In the genomic region with DNA sequence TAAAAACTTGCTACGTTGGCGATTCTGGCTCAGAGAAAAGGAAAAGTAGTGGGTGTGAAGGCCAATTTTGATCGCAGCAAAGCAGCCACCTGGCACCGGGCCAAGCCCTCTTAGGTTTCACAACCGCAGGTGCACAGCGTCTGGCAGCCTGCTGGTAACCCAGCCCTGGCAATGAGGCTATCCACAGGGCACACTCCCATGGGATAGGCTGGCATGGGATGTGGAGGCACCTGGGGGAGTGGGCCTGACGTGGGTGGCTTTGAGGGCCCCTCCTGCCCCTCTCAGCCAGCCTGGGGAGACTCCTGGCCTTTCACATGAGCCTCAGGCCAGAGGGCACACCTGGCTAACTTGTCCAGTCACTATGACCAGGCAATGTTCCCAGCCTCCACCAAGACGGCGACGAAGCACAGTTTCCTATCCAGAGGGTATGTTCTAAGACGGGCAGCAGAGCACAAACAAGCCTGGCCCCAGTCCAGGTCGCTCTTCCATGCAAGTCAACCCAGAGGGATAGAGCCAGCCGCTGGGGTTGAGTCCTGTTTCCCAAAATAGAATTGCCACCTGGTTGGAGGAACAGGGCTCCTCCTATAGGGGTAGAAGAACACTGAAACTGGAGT, we compare ENCODE assay signal across 8 cellular contexts. TPM values are rescaled to one million over a fixed set of nuclear protein-coding genes. Genes with fewer than 3 reads are reported as not detected.
DNase-seq lines count a peak whose midpoint lies in the region; ATAC-seq and TF ChIP-seq lines count a peak whose summit lies in the region.

No MANE protein-coding gene starts in this region.

- no peaks in the 10 kb centered on the region for H3K27me3 ChIP-seq in SU-DHL-6 (ENCODE audit: low read length)

- peaks cover 2% of the 10 kb centered on the region for H3K27me3 Mint-ChIP-seq in osteocyte (ENCODE audit: unreplicated experiment)

- H3K36me3 Mint-ChIP-seq in osteocyte (ENCODE audit: unreplicated experiment): peaks cover 13% of the 10 kb centered on the region

- DNase-seq in activated effector memory CD4-positive, alpha-beta T cell treated with anti-CD3 and anti-CD28 coated beads, Interleukin-2, amount 50 U/mL, for 16 hours: peak; percentile 71
- DNase-seq in activated effector memory CD4-positive, alpha-beta T cell treated with Interleukin-2 at 50 U/mL for 16 hours: no peak
- DNase-seq in NCI-H1092 (lab: John Stamatoyannopoulos, UW) (peak; percentile 96), Right ventricle myocardium superior (peak; percentile 85), osteocyte (ENCODE audit: extremely low spot score, unreplicated experiment) (no peak), cerebellum (ENCODE audit: low spot score) (no peak)
- DNase-seq in stimulated activated CD4-positive, alpha-beta T cell treated with anti-CD3 and anti-CD28 coated beads, TNF-alpha, amount 100 ng/mL, for 48 hours (ENCODE audit: low read depth in 3 of 3): peak in 2 of 3 donors; percentile 11 to 33

- H3K9me3 Mint-ChIP-seq in osteocyte (ENCODE audit: unreplicated experiment): no peaks in the 10 kb centered on the region

- peak; percentile 80 for ATAC-seq in Right ventricle myocardium superior (ENCODE audit: poor library complexity)

- 0 out of 2 replicates have a peak, but pooled peaks cover 3% of the 10 kb centered on the region for H3F3A ChIP-seq in SU-DHL-6 (ENCODE audit: insufficient read depth)

- H3K9me2 ChIP-seq in SU-DHL-6 (replicated peaks; ENCODE audit: insufficient read depth, low read length): no peaks in the 10 kb centered on the region

- peaks cover 17% of the 10 kb centered on the region for H3K4me1 Mint-ChIP-seq in osteocyte (ENCODE audit: unreplicated experiment)

- no peak overlapping the region for H3K27ac ChIP-seq in SU-DHL-6 (ENCODE audit: low read depth, low read length)

- H3K4me3 Mint-ChIP-seq in osteocyte (ENCODE audit: unreplicated experiment): no peak overlapping the region

- intact Hi-C loops in Right ventricle myocardium superior (cut with DNase I): loop anchor here (10.0 kb wide), 1 partner anchor 136 kb away; no protein-coding TSS in a partner anchor

- no peak overlapping the region for H3K27ac Mint-ChIP-seq in osteocyte (ENCODE audit: unreplicated experiment)

- H3K4me3 ChIP-seq in SU-DHL-6 (ENCODE audit: insufficient read depth, low read length, poor library complexity, severe bottlenecking): no peak overlapping the region

- TF ChIP-seq CTCF in SU-DHL-6 (IDR thresholded peaks at IDR 0.05; ENCODE audit: insufficient read depth, low read length, poor library complexity, severe bottlenecking) (no peak), osteocyte (IDR thresholded peaks at IDR 0.05) (no peak)

- H4K20me1 ChIP-seq in SU-DHL-6 (ENCODE audit: low read depth, low read length): no peaks in the 10 kb centered on the region

- H2AFZ ChIP-seq in SU-DHL-6 (ENCODE audit: low read depth, low read length, severe bottlenecking): no peak overlapping the region

- H3K79me2 ChIP-seq in SU-DHL-6 (ENCODE audit: insufficient read depth, low read length): no peaks in the 10 kb centered on the region

- no peaks in the 10 kb centered on the region for H3K36me3 ChIP-seq in SU-DHL-6 (ENCODE audit: low read length)

- peak overlapping the region; percentile 45 for H3K4me2 ChIP-seq in SU-DHL-6 (ENCODE audit: low read depth, low read length, poor library complexity, severe bottlenecking)

- H3K9ac ChIP-seq in SU-DHL-6 (ENCODE audit: low read length): no peak overlapping the region

- H3K9me3 ChIP-seq in SU-DHL-6 (ENCODE audit: insufficient read depth, low read length): no peaks in the 10 kb centered on the region

RNA-seq across cellular contexts. Expression of gene CMBL, which starts 19.0 kb away (rescaled TPM):
- total RNA-seq in Right ventricle myocardium superior: 50.0 TPM
- 23.3 and 24.2 TPM in 2 replicates for total RNA-seq in osteocyte
- 10.0 TPM for total RNA-seq in cerebellum

RNA-seq across cellular contexts. Expression of gene CCT5, which starts 38.6 kb away (rescaled TPM):
- 92.8 TPM for total RNA-seq in Right ventricle myocardium superior
- 159 and 161 TPM in 2 replicates for total RNA-seq in osteocyte
- total RNA-seq in cerebellum: 180 TPM

RNA-seq across cellular contexts. Expression of gene ATPSCKMT, which starts 39.0 kb away (rescaled TPM):
- 18.1 TPM for total RNA-seq in Right ventricle myocardium superior
- total RNA-seq in osteocyte: 20.3 and 21.6 TPM in 2 replicates
- total RNA-seq in cerebellum: 52.0 TPM

Comparison
In these comparisons a context has a peak if more than half of its experiments do, and no peak if none do; other contexts are left out.
1. DNase-seq: peak in activated effector memory CD4-positive, alpha-beta T cell treated with anti-CD3 and anti-CD28 coated beads, Interleukin-2, amount 50 U/mL, for 16 hours (single experiment), NCI-H1092 (single experiment), Right ventricle myocardium superior (single experiment) and stimulated activated CD4-positive, alpha-beta T cell treated with anti-CD3 and anti-CD28 coated beads, TNF-alpha, amount 100 ng/mL, for 48 hours (2 of 3); none in activated effector memory CD4-positive, alpha-beta T cell treated with Interleukin-2 at 50 U/mL for 16 hours (single experiment), osteocyte (single experiment) and cerebellum (single experiment).